In genomic region chr10:14801693-14802092, GRCh38 we compare ENCODE assay signal across 18 cellular contexts. TPM values are rescaled to one million over a fixed set of nuclear protein-coding genes. Genes with fewer than 3 reads are reported as not detected.
DNase-seq lines count a peak whose midpoint lies in the region; ATAC-seq, FAIRE-seq and TF ChIP-seq lines count a peak whose summit lies in the region.
"Had no signal": no experiment of that assay in that cellular context is flagged by ENCODE, and none has a peak within 500 bp of the region (broad histone marks: within the 10 kb centered on the region; RNA-seq: fewer than 3 reads in every experiment).

No MANE protein-coding gene starts in this region.

- H3K27ac ChIP-seq in A549 = peak overlapping the region in 1 of 2 experiments; percentile 34; a peak in 2 of 6 replicates

- TF ChIP-seq RAD21 in A549 (conservative IDR thresholded peaks at IDR 0.05 in 1 of 2, IDR thresholded peaks at IDR 0.05 in 1 of 2) = no peak

- no peak for TF ChIP-seq POLR2A in A549 (IDR thresholded peaks at IDR 0.05; ENCODE audit: low read length)

- peak; percentile 74 to 76; a peak in 5 of 6 replicates for ATAC-seq in A549
- ATAC-seq in HG03025 (IDR thresholded peaks at IDR 0.05; ENCODE audit: low FRiP score, unreplicated experiment) = no peak
- no peak for ATAC-seq in GM18868 (IDR thresholded peaks at IDR 0.05; ENCODE audit: unreplicated experiment)
- ATAC-seq: stimulated activated naive CD8-positive, alpha-beta T cell treated with anti-CD3 and anti-CD28 coated beads, Interleukin-15, Interleukin-2, amounts not matched to agents 100 U/mL and 50 U/mL, for 24 hours; T-cell had no signal

- CTCF ChIA-PET in A549 (lab: Yijun Ruan, JAX) = interaction anchor here (0.8 to 1.5 kb wide), 7 partner anchors 12 to 303 kb away, joined by 3 to 4 read pairs (median 3); no protein-coding TSS in a partner anchor

- TF ChIP-seq EP300 in A549 (IDR thresholded peaks at IDR 0.05) = no peak

- in situ Hi-C loops in SK-MEL-5 (cut with HindIII; ENCODE audit: low pct_unique_long_range_greater_than_20kb, low sequenced_read_pairs) = no loop called here

- FAIRE-seq in A549 (lab: Jason Lieb, UNC) = no peak
- FAIRE-seq: islet of Langerhans, small intestine had no signal

- no peak overlapping the region for H3K4me2 ChIP-seq in A549

- POLR2A ChIA-PET in A549 (lab: Yijun Ruan, JAX) = no interaction called here

- TF ChIP-seq CTCF in A549 (IDR thresholded peaks at IDR 0.05) (no peak), GM12873 (IDR thresholded peaks at IDR 0.05; ENCODE audit: insufficient read depth, low read depth, low read length, missing control alignments) (peak; percentile 8), foreskin fibroblast (IDR thresholded peaks at IDR 0.05; ENCODE audit: low read depth, low read length) (peak; percentile 5)

- no peaks in the 10 kb centered on the region for H3K4me1 ChIP-seq in A549

- DNase-seq in A549 (ENCODE audit: low read depth in 1 of 2, low spot score in 1 of 2) (peak in 1 of 2 experiments; percentile 23), SK-MEL-5 (ENCODE audit: low read depth, low spot score) (peak; percentile 9), foreskin fibroblast (peak in 1 of 2 donors; percentile 22), NOMO-1 treated with dmso at 0.1 percent for 144 hours (lab: John Stamatoyannopoulos, UW; ENCODE audit: unreplicated experiment) (no peak), DMS79 treated with DMSO at 0.1 percent for 48 hours (lab: John Stamatoyannopoulos, UW) (no peak)
- DNase-seq: activated CD4-positive, CD25-positive, alpha-beta regulatory T cell treated with anti-CD3 and anti-CD28 coated beads, Interleukin-2, amount 50 U/mL, for 72 hours; activated CD8-positive, alpha-beta memory T cell treated with anti-CD3 and anti-CD28 coated beads, Interleukin-2, amount 50 U/mL, for 48 hours; activated naive CD4-positive, alpha-beta T cell treated with anti-CD3 and anti-CD28 coated beads, Interleukin-2, amount 10 ng/mL, durations not matched to agents 7 days and 5 days; effector CD4-positive, alpha-beta T cell; NCI-H2227 treated with DMSO at 0.1 percent for 48 hours; small intestine; stimulated activated naive CD8-positive, alpha-beta T cell treated with anti-CD3 and anti-CD28 coated beads, Interleukin-15, Interleukin-2, amounts not matched to agents 100 U/mL and 50 U/mL, for 24 hours; T-cell had no signal

- no peaks in the 10 kb centered on the region for H3K9me3 ChIP-seq in A549

- WGBS in A549 (ENCODE audit: missing lambda C conversion rate) = 79% methylated on average over 5 of the region's 5 CpGs

- H3K4me3 ChIP-seq in A549 (no peak overlapping the region), foreskin fibroblast (ENCODE audit: low read depth in 1 of 2, low read length in 2 of 2) (no peak overlapping the region)

TF ChIP-seq in A549, 52 proteins besides CTCF, POLR2A, EP300 and RAD21:
- TF ChIP-seq CEBPB (IDR thresholded peaks at IDR 0.05) (no peak), TFCP2L1 (CRISPR knock-in tag; IDR thresholded peaks at IDR 0.05) (no peak), POLR2AphosphoS2 (conservative IDR thresholded peaks at IDR 0.05; ENCODE audit: low read length) (no peak), BCL3 (IDR thresholded peaks at IDR 0.05) (no peak), SREBF2 (IDR thresholded peaks at IDR 0.05) (no peak), HOXA7 (CRISPR knock-in tag; IDR thresholded peaks at IDR 0.05) (no peak), JUN (IDR thresholded peaks at IDR 0.05) (no peak), MAX (IDR thresholded peaks at IDR 0.05) (no peak), ZFP36 (IDR thresholded peaks at IDR 0.05; ENCODE audit: borderline replicate concordance, partially characterized antibody) (no peak), HEYL (CRISPR knock-in tag; IDR thresholded peaks at IDR 0.05) (no peak), CHD2 (IDR thresholded peaks at IDR 0.05; ENCODE audit: low read length, partially characterized antibody) (no peak), REST (IDR thresholded peaks at IDR 0.05) (no peak), RFX5 (IDR thresholded peaks at IDR 0.05) (no peak), EHMT2 (IDR thresholded peaks at IDR 0.05; ENCODE audit: low read depth) (no peak), NR3C1 (IDR thresholded peaks at IDR 0.05) (no peak)

RNA-seq across cellular contexts. Expression of gene FAM107B, which starts 27.0 kb away (rescaled TPM):
- 145 and 173 TPM in 2 replicates for polyA plus RNA-seq in A549 (2011; rRNA removed)
- 20.7 and 22.5 TPM in 2 replicates for polyA plus RNA-seq in A549 (2012; cell fraction: cytosol; rRNA removed)
- 8.7 and 17.9 TPM in 2 replicates for polyA plus RNA-seq in A549 (2012; cell fraction: nucleus; rRNA removed)
- 99.9 to 107 TPM (median 103 TPM) in 3 replicates for polyA plus RNA-seq in A549 (2017; fragmentation: RNase III; extraction: RNeasy Plus Mini Kit Qiagen cat#74134 plus additional on column Dnase treatment)
- polyA minus RNA-seq in A549 (2011; rRNA and poly(A)+ RNA removed) = 40.8 and 40.9 TPM in 2 replicates
- 12.6 and 15.8 TPM in 2 replicates for total RNA-seq in SK-MEL-5 (2014; rRNA removed; shearing (Covaris generic))
- 25.7 and 38.4 TPM in 2 replicates for polyA plus RNA-seq in SK-MEL-5 (2015; cell fraction: cytosol; rRNA removed)
- polyA plus RNA-seq in SK-MEL-5 (2015; cell fraction: nucleus; rRNA removed) = 8.3 and 15.5 TPM in 2 replicates

RNA-seq across cellular contexts. Expression of gene CDNF, which starts 36.1 kb away (rescaled TPM):
- polyA plus RNA-seq in A549 (2011; rRNA removed) (1.8 and 2.0 TPM in 2 replicates), A549 (2017; fragmentation: RNase III; extraction: RNeasy Plus Mini Kit Qiagen cat#74134 plus additional on column Dnase treatment) (0.89 to 2.1 TPM (median 1.6 TPM) in 3 replicates)
- 0.48 and 0.52 TPM in 2 replicates for polyA plus RNA-seq in A549 (2012; cell fraction: cytosol; rRNA removed)
- 0.26 and 1.0 TPM in 2 replicates for polyA plus RNA-seq in A549 (2012; cell fraction: nucleus; rRNA removed)
- polyA minus RNA-seq in A549 (2011; rRNA and poly(A)+ RNA removed) = 1.1 and 1.2 TPM in 2 replicates
- total RNA-seq in SK-MEL-5 (2014; rRNA removed; shearing (Covaris generic)) = 0.74 and 1.7 TPM in 2 replicates
- polyA plus RNA-seq in SK-MEL-5 (2015; cell fraction: cytosol; rRNA removed) = 1.1 and 1.5 TPM in 2 replicates
- polyA plus RNA-seq in SK-MEL-5 (2015; cell fraction: nucleus; rRNA removed) = 2.0 and 3.1 TPM in 2 replicates
- total RNA-seq: glomerular endothelial cell had no signal

RNA-seq across cellular contexts. Expression of gene HSPA14, which starts 36.4 kb away (rescaled TPM):
- polyA plus RNA-seq in A549 (2011; rRNA removed) (31.7 and 45.7 TPM in 2 replicates), A549 (2017; fragmentation: RNase III; extraction: RNeasy Plus Mini Kit Qiagen cat#74134 plus additional on column Dnase treatment) (33.3 to 35.7 TPM (median 34.2 TPM) in 3 replicates)
- polyA plus RNA-seq in A549 (2012; cell fraction: cytosol; rRNA removed) = 19.0 and 20.5 TPM in 2 replicates
- polyA plus RNA-seq in A549 (2012; cell fraction: nucleus; rRNA removed) = 8.2 and 12.7 TPM in 2 replicates
- 4.7 TPM in 2 replicates for polyA minus RNA-seq in A549 (2011; rRNA and poly(A)+ RNA removed)
- 25.6 and 28.2 TPM in 2 replicates for total RNA-seq in SK-MEL-5 (2014; rRNA removed; shearing (Covaris generic))
- 12.8 and 13.0 TPM in 2 replicates for polyA plus RNA-seq in SK-MEL-5 (2015; cell fraction: cytosol; rRNA removed)
- polyA plus RNA-seq in SK-MEL-5 (2015; cell fraction: nucleus; rRNA removed) = 28.7 and 29.7 TPM in 2 replicates

RNA-seq across cellular contexts. Expression of gene MSANTD7, which starts 36.4 kb away (rescaled TPM):
- polyA plus RNA-seq in A549 (2011; rRNA removed) (10.9 and 11.2 TPM in 2 replicates), A549 (2017; fragmentation: RNase III; extraction: RNeasy Plus Mini Kit Qiagen cat#74134 plus additional on column Dnase treatment) (10.9 to 12.1 TPM (median 11.2 TPM) in 3 replicates)
- polyA plus RNA-seq in A549 (2012; cell fraction: cytosol; rRNA removed) = 4.7 and 6.9 TPM in 2 replicates
- 4.6 and 5.0 TPM in 2 replicates for polyA plus RNA-seq in A549 (2012; cell fraction: nucleus; rRNA removed)
- 17.2 and 22.7 TPM in 2 replicates for polyA minus RNA-seq in A549 (2011; rRNA and poly(A)+ RNA removed)
- 20.9 and 21.6 TPM in 2 replicates for total RNA-seq in SK-MEL-5 (2014; rRNA removed; shearing (Covaris generic))
- polyA plus RNA-seq in SK-MEL-5 (2015; cell fraction: cytosol; rRNA removed) = 7.9 and 11.8 TPM in 2 replicates
- 10.7 and 10.8 TPM in 2 replicates for polyA plus RNA-seq in SK-MEL-5 (2015; cell fraction: nucleus; rRNA removed)

Comparison
In these comparisons a context has a peak if more than half of its experiments do, and no peak if none do; other contexts are left out.
1. ATAC-seq: peak in A549 (2 of 2); none in HG03025 (single experiment) and GM18868 (single experiment).